Comparison of ENCODE assay signal across 8 cellular contexts in the genomic region with DNA sequence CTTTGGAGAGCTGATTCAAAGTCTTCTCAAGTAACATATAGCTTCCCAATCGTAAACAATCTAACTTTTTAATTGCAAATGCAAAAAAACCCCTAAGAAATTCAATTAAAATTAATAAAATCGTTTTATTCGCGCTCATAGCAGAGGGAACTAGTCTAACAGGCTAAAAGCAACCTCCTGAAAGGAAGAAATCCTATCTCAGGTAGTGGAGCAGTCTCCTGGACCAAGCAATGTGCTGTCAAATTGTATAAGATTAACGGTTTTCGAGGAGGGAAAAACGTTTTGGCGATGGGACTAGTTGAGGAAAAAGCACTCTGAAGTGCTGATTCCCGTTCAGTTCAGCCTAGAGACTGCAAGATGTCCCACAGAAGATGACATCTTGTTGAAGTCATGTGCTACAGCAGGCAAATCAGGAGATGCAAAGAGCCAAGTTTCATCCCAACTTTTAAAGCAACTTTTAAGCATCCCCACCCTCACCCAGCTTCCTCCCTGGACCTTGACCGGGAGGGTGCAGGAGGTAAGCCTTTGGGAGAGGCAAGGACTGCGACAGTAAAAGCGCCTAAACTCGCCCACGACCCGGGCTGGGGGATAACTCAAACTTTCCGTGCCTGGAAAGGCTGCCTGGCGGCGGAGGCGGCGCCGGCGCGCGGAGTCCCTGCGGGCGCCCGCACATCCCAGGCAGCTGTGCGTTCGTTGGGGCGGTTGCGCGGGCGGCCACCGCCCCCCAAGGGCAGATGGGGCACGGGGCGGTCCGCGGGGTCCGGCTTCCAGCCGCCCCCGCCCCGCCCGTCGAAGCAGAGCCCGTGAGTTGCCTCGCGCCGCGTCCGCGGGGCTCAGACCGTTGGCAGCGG. TPM values are rescaled to one million over a fixed set of nuclear protein-coding genes. Genes with fewer than 3 reads are reported as not detected.
A peak's percentile ranks its signal among the peaks of the same experiment; 100 is the strongest.
DNase-seq lines count a peak whose midpoint lies in the region; ATAC-seq, FAIRE-seq and TF ChIP-seq lines count a peak whose summit lies in the region.

No MANE protein-coding gene starts in this region.

- H3K36me3 ChIP-seq in bronchial epithelial cell (ENCODE audit: control insufficient read depth, insufficient read depth, low read length): no peaks in the 10 kb centered on the region
- H3K36me3 ChIP-seq in left lung: no peaks in the 10 kb centered on the region

- H3K9me3 Mint-ChIP-seq in T-helper 1 cell treated with Interleukin-12 subunit alpha and Interleukin-12 subunit beta and Interleukin-4 antibody, amounts not matched to agents 30 μg/mL and 1 μg/mL, for 36 hours: no peaks in the 10 kb centered on the region

- no peaks in the 10 kb centered on the region for H3K4me1 ChIP-seq in left lung

- ATAC-seq in HG03025 (IDR thresholded peaks at IDR 0.05; ENCODE audit: low FRiP score, unreplicated experiment): peak; percentile 40
- ATAC-seq in left lung: peak; percentile 45

- H3K36me3 Mint-ChIP-seq in T-helper 1 cell treated with Interleukin-12 subunit alpha and Interleukin-12 subunit beta and Interleukin-4 antibody, amounts not matched to agents 30 μg/mL and 1 μg/mL, for 36 hours (ENCODE audit: low read depth): peaks cover 2% of the 10 kb centered on the region

- no peak for FAIRE-seq in bronchial epithelial cell (lab: Jason Lieb, UNC)

- intact Hi-C loops in left lung (cut with DNase I): no loop called here

- peak overlapping the region; percentile 24 to 64 for H3K27ac ChIP-seq in left lung

- TF ChIP-seq CTCF in bronchial epithelial cell (IDR thresholded peaks at IDR 0.05; ENCODE audit: insufficient read depth, low read length, severe bottlenecking) (no peak), left lung (IDR thresholded peaks at IDR 0.05) (no peak)

- H3K9me3 ChIP-seq in left lung: no peaks in the 10 kb centered on the region

- DNase-seq in NCI-H2227 (lab: John Stamatoyannopoulos, UW; ENCODE audit: unreplicated experiment) (peak; percentile 38), NCI-H2227 treated with DMSO at 0.1 percent for 48 hours (lab: John Stamatoyannopoulos, UW) (no peak), bronchial epithelial cell (ENCODE audit: low read depth) (peak; percentile 10), left lung (no peak), NOMO-1 treated with dmso at 0.1 percent for 144 hours (lab: John Stamatoyannopoulos, UW; ENCODE audit: unreplicated experiment) (no peak)
- DNase-seq in stimulated activated CD8-positive, alpha-beta memory T cell treated with anti-CD3 and anti-CD28 coated beads, Interleukin-12 subunit alpha, Interleukin-12 subunit beta, amount 100 ng/mL, for 1 hour (ENCODE audit: low read depth): peak; percentile 11

- peak overlapping the region; percentile 57 for H3K27ac Mint-ChIP-seq in T-helper 1 cell treated with Interleukin-12 subunit alpha and Interleukin-12 subunit beta and Interleukin-4 antibody, amounts not matched to agents 30 μg/mL and 1 μg/mL, for 36 hours

- no peaks in the 10 kb centered on the region for H3K27me3 ChIP-seq in bronchial epithelial cell (ENCODE audit: control insufficient read depth, insufficient read depth, low read length)
- peaks cover 0 to 8% of the 10 kb centered on the region in 2 donors for H3K27me3 ChIP-seq in left lung

- peak overlapping the region; percentile 62 for H3K4me3 ChIP-seq in bronchial epithelial cell (ENCODE audit: low read depth, low read length)
- H3K4me3 ChIP-seq in left lung: peak overlapping the region; percentile 54 to 63

- H3K4me1 Mint-ChIP-seq in T-helper 1 cell treated with Interleukin-12 subunit alpha and Interleukin-12 subunit beta and Interleukin-4 antibody, amounts not matched to agents 30 μg/mL and 1 μg/mL, for 36 hours (ENCODE audit: low read depth): peaks cover 5% of the 10 kb centered on the region

- H3K4me3 Mint-ChIP-seq in T-helper 1 cell treated with Interleukin-12 subunit alpha and Interleukin-12 subunit beta and Interleukin-4 antibody, amounts not matched to agents 30 μg/mL and 1 μg/mL, for 36 hours: peak overlapping the region; percentile 74

- H3K27me3 Mint-ChIP-seq in T-helper 1 cell treated with Interleukin-12 subunit alpha and Interleukin-12 subunit beta and Interleukin-4 antibody, amounts not matched to agents 30 μg/mL and 1 μg/mL, for 36 hours (ENCODE audit: low read depth): no peaks in the 10 kb centered on the region

RNA-seq across cellular contexts. Expression of gene MAP7D3, which starts 0.8 kb away (rescaled TPM):
- total RNA-seq in bronchial epithelial cell (3.2 and 5.1 TPM in 2 replicates), left lung (1 to 10 TPM; 7.6 to 9.0 TPM)

RNA-seq across cellular contexts. Expression of gene ADGRG4, which starts 50.3 kb away (rescaled TPM):
- total RNA-seq in bronchial epithelial cell (not detected in 2 replicates), left lung (under 1 TPM in 1 of 2 donors, not detected in 1; 0.03 TPM)

Comparison
In these comparisons a context has a peak if more than half of its experiments do, and no peak if none do; other contexts are left out.
1. DNase-seq: peak in NCI-H2227 (single experiment), bronchial epithelial cell (single experiment) and stimulated activated CD8-positive, alpha-beta memory T cell treated with anti-CD3 and anti-CD28 coated beads, Interleukin-12 subunit alpha, Interleukin-12 subunit beta, amount 100 ng/mL, for 1 hour (single experiment); none in NCI-H2227 treated with DMSO at 0.1 percent for 48 hours (single experiment), left lung (0 of 2) and NOMO-1 treated with dmso at 0.1 percent for 144 hours (single experiment).